Comparison of ENCODE assay signal across 28 cellular contexts in genomic region chr2:172007372-172007771, GRCh38.
"Had no signal": no experiment of that assay in that cellular context is flagged by ENCODE, and none has a peak within 500 bp of the region (broad histone marks: within the 10 kb centered on the region; RNA-seq: fewer than 3 reads in every experiment).

No MANE protein-coding gene starts in this region.

- H3K27ac ChIP-seq: stomach, suprapubic skin, testis, thoracic aorta, thyroid gland, tibial artery, tibial nerve, transverse colon, upper lobe of left lung, upper lobe of right lung, uterus, vagina had no signal

- H3K9me3 ChIP-seq: stomach, suprapubic skin, testis, thoracic aorta, thyroid gland, tibial artery, tibial nerve, transverse colon, upper lobe of left lung, upper lobe of right lung, uterus, vagina had no signal

- ATAC-seq: stimulated activated effector memory CD8-positive, alpha-beta T cell treated with anti-CD3 and anti-CD28 coated beads, Interleukin-12 subunit alpha, Interleukin-12 subunit beta, amount 100 ng/mL, for 72 hours; stimulated activated memory B cell treated with anti-CD40 and anti-IgM and Interleukin-4, amounts not matched to agents 10 μg/mL and 1 μg/mL and 100 μg/mL, for 72 hours; stimulated activated naive B cell treated with anti-CD40 and anti-IgM and Interleukin-4, amounts not matched to agents 10 μg/mL and 1 μg/mL and 100 μg/mL, for 72 hours; stimulated activated naive CD8-positive, alpha-beta T cell treated with anti-CD3 and anti-CD28 coated beads, Interleukin-15, amount 100 ng/mL, for 72 hours; upper lobe of right lung had no signal

- FAIRE-seq: urothelium cell line had no signal

- DNase-seq: stimulated activated CD4-positive, alpha-beta T cell treated with anti-CD3 and anti-CD28 coated beads, Interleukin-2, amount 100 ng/mL, for 24 hours; stimulated activated CD4-positive, alpha-beta T cell treated with anti-CD3 and anti-CD28 coated beads, Interleukin-2, amount 100 ng/mL, for 48 hours; stimulated activated CD4-positive, alpha-beta T cell treated with anti-CD3 and anti-CD28 coated beads, Interleukin-4, amount 100 ng/mL, for 1 hour; stimulated activated CD4-positive, alpha-beta T cell treated with anti-CD3 and anti-CD28 coated beads, Interleukin-4, amount 100 ng/mL, for 24 hours; stimulated activated CD4-positive, alpha-beta T cell treated with anti-CD3 and anti-CD28 coated beads, Interleukin-4, amount 100 ng/mL, for 4 hours; stimulated activated CD8-positive, alpha-beta memory T cell treated with anti-CD3 and anti-CD28 coated beads, Interleukin-4, amount 100 ng/mL, for 48 hours; stimulated activated naive B cell treated with anti-CD40 and anti-IgM and Interleukin-4, amounts not matched to agents 10 μg/mL and 1 μg/mL and 100 μg/mL, for 72 hours; stimulated activated naive CD4-positive, alpha-beta T cell; stimulated activated naive CD4-positive, alpha-beta T cell treated with Interleukin-2 at 50 U/mL for 16 hours; stimulated activated naive CD8-positive, alpha-beta T cell treated with anti-CD3 and anti-CD28 coated beads, Interleukin-15, amount 100 ng/mL, for 72 hours; stomach; substantia nigra; testis; thyroid gland; tibial artery; transverse colon; trophoblast cell; upper lobe of left lung; upper lobe of right lung; uterus had no signal

- H3K4me1 ChIP-seq: stomach, suprapubic skin, thyroid gland, tibial artery, tibial nerve, transverse colon, upper lobe of right lung, uterus, vagina had no signal

- H3K4me3 ChIP-seq: stomach, suprapubic skin, testis, thoracic aorta, thyroid gland, tibial artery, tibial nerve, transverse colon, upper lobe of left lung, upper lobe of right lung, uterus, vagina had no signal

- H3K36me3 ChIP-seq: stomach, suprapubic skin, thoracic aorta, thyroid gland, tibial artery, transverse colon, upper lobe of left lung, upper lobe of right lung, uterus, vagina had no signal

- H3K27ac Mint-ChIP-seq: stimulated activated effector memory CD8-positive, alpha-beta T cell treated with anti-CD3 and anti-CD28 coated beads, Interleukin-12 subunit alpha, Interleukin-12 subunit beta, amount 100 ng/mL, for 72 hours; stimulated activated memory B cell treated with anti-CD40 and anti-IgM and Interleukin-4, amounts not matched to agents 10 μg/mL and 1 μg/mL and 100 μg/mL, for 72 hours; stimulated activated naive B cell treated with anti-CD40 and anti-IgM and Interleukin-4, amounts not matched to agents 10 μg/mL and 1 μg/mL and 100 μg/mL, for 72 hours; stimulated activated naive CD8-positive, alpha-beta T cell treated with anti-CD3 and anti-CD28 coated beads, Interleukin-15, amount 100 ng/mL, for 72 hours; type B pancreatic cell had no signal

- H3K27me3 ChIP-seq: stomach, suprapubic skin, testis, thyroid gland, tibial artery, tibial nerve, transverse colon, upper lobe of left lung, upper lobe of right lung, uterus, vagina had no signal

- H3K27me3 Mint-ChIP-seq: stimulated activated memory B cell treated with anti-CD40 and anti-IgM and Interleukin-4, amounts not matched to agents 10 μg/mL and 1 μg/mL and 100 μg/mL, for 72 hours; stimulated activated naive B cell treated with anti-CD40 and anti-IgM and Interleukin-4, amounts not matched to agents 10 μg/mL and 1 μg/mL and 100 μg/mL, for 72 hours; stimulated activated naive CD8-positive, alpha-beta T cell treated with anti-CD3 and anti-CD28 coated beads, Interleukin-15, amount 100 ng/mL, for 72 hours; type B pancreatic cell had no signal

- H3K9me3 Mint-ChIP-seq: stimulated activated effector memory CD8-positive, alpha-beta T cell treated with anti-CD3 and anti-CD28 coated beads, Interleukin-12 subunit alpha, Interleukin-12 subunit beta, amount 100 ng/mL, for 72 hours; stimulated activated memory B cell treated with anti-CD40 and anti-IgM and Interleukin-4, amounts not matched to agents 10 μg/mL and 1 μg/mL and 100 μg/mL, for 72 hours; type B pancreatic cell had no signal

- H3K4me3 Mint-ChIP-seq: stimulated activated effector memory CD8-positive, alpha-beta T cell treated with anti-CD3 and anti-CD28 coated beads, Interleukin-12 subunit alpha, Interleukin-12 subunit beta, amount 100 ng/mL, for 72 hours; stimulated activated memory B cell treated with anti-CD40 and anti-IgM and Interleukin-4, amounts not matched to agents 10 μg/mL and 1 μg/mL and 100 μg/mL, for 72 hours; stimulated activated naive B cell treated with anti-CD40 and anti-IgM and Interleukin-4, amounts not matched to agents 10 μg/mL and 1 μg/mL and 100 μg/mL, for 72 hours; stimulated activated naive CD8-positive, alpha-beta T cell treated with anti-CD3 and anti-CD28 coated beads, Interleukin-15, amount 100 ng/mL, for 72 hours; type B pancreatic cell had no signal

- H3K36me3 Mint-ChIP-seq: stimulated activated effector memory CD8-positive, alpha-beta T cell treated with anti-CD3 and anti-CD28 coated beads, Interleukin-12 subunit alpha, Interleukin-12 subunit beta, amount 100 ng/mL, for 72 hours had no signal
